Comparison of ENCODE assay signal across 29 cellular contexts in the genomic region with DNA sequence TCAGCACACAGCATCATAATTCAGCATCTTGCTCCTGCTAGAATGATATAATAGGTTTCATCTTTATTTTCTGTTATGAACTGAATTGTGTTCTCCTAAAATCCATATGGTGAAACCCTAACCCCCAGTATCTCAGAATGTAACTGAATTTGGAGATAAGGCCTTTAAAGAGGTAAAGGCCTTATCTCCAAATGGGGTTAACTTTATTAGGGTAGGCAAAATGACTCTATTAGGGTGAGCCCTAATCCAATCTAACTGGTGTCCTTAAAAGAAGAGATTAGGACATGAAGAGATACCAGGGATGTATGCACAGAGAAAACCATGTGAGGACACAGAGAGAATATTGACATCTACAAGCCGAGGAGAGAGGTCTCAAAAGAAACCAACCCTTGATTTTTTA. TPM values are rescaled to one million over a fixed set of nuclear protein-coding genes. Genes with fewer than 3 reads are reported as not detected.
"Had no signal": no experiment of that assay in that cellular context is flagged by ENCODE, and none has a peak within 500 bp of the region (broad histone marks: within the 10 kb centered on the region; RNA-seq: fewer than 3 reads in every experiment).

No MANE protein-coding gene starts in this region.

- H3K36me3 ChIP-seq: adrenal gland had no signal

- H3K4me1 ChIP-seq: adrenal gland had no signal

- FAIRE-seq: bronchial epithelial cell, K562, RCC 7860, TTC549 had no signal

- H3K4me3 ChIP-seq: adrenal gland, K562, PC-9 had no signal

- H3K27ac ChIP-seq: adrenal gland, PC-9, RWPE1 had no signal

- H3K9me3 ChIP-seq: adrenal gland had no signal

- ATAC-seq: activated CD8-positive, alpha-beta T cell treated with anti-CD3 and anti-CD28 coated beads, Interleukin-2, amount 10 ng/mL, durations not matched to agents 7 days and 5 days; activated naive CD4-positive, alpha-beta T cell treated with anti-CD3 and anti-CD28 coated beads, Interleukin-2, amount 50 U/mL, for 72 hours; K562; Right ventricle myocardium inferior had no signal

- DNase-seq: activated CD4-positive, alpha-beta T cell treated with anti-CD3 and anti-CD28 coated beads, Interleukin-2, amount 10 ng/mL, durations not matched to agents 24 days and 14 days; activated CD4-positive, alpha-beta T cell treated with anti-CD3 and anti-CD28 coated beads, Interleukin-2, amount 50 U/mL, for 4 hours; activated CD8-positive, alpha-beta T cell treated with anti-CD3 and anti-CD28 coated beads, Interleukin-2, amount 10 ng/mL, durations not matched to agents 7 days and 5 days; activated gamma-delta T cell; activated naive CD4-positive, alpha-beta T cell treated with Interleukin-2 at 50 U/mL for 16 hours; activated T-cell treated with anti-CD3 and anti-CD28 coated beads, Interleukin-2, amount 50 U/mL, for 24 hours; adrenal gland; anterior cingulate cortex; caudate nucleus; cerebellar nuclear complex; NCI-H1092 treated with DMSO at 0.1 percent for 48 hours; NCI-H1417; NCI-H187 treated with DMSO at 0.1 percent for 48 hours; NCI-H2081 treated with DMSO at 0.1 percent for 48 hours; NCI-H226; NCI-H446 treated with DMSO at 0.1 percent for 48 hours; NCI-H524; NCI-H69; NK-92 treated with Interleukin-12 subunit alpha and Interleukin-12 subunit beta, amount 100 ng/mL, for 24 hours; PC-9; SIG-M5 had no signal

RNA-seq across cellular contexts. Expression of gene DCDC2, which starts 36.2 kb away (rescaled TPM):
- total RNA-seq: activated CD4-positive, alpha-beta T cell treated with anti-CD3 and anti-CD28 coated beads, Interleukin-2, amount 10 ng/mL, durations not matched to agents 24 days and 14 days; activated CD8-positive, alpha-beta T cell treated with anti-CD3 and anti-CD28 coated beads, Interleukin-2, amount 10 ng/mL, durations not matched to agents 7 days and 5 days; activated T-helper 2 cell treated with anti-CD3 and anti-CD28 coated beads, Interferon-gamma antibody, Interleukin-2, Interleukin-4, amounts not matched to agents 10 μg/mL and 5 μg/mL and 100 μg/mL, durations not matched to agents 14 hours and 24 hours and 36 hours; Right ventricle myocardium inferior had no signal
- polyA plus RNA-seq: K562 had no signal
